ENCODE assay signal across 1 cellular context in genomic region chr4:146522098-146522861, GRCh38.
TF ChIP-seq lines count a peak whose summit lies in the region.

No MANE protein-coding gene starts in this region.

TF ChIP-seq in K562, 482 proteins besides CTCF, POLR2A, EP300 and RAD21 (continued from another document and continues in another):
- peak; percentile 98 for TF ChIP-seq CHD7 (IDR thresholded peaks at IDR 0.05; ENCODE audit: low read depth, low read length)
- no peak for TF ChIP-seq E2F4 (CRISPR knock-in tag; IDR thresholded peaks at IDR 0.05; ENCODE audit: low read depth)
- no peak for TF ChIP-seq SRSF1 (IDR thresholded peaks at IDR 0.05; ENCODE audit: low read depth, low read length)
- TF ChIP-seq ZBTB33 (CRISPR knock-in tag; IDR thresholded peaks at IDR 0.05) = no peak
- no peak for TF ChIP-seq SMARCE1 (IDR thresholded peaks at IDR 0.05)
- no peak for TF ChIP-seq PRPF4 (IDR thresholded peaks at IDR 0.05; ENCODE audit: insufficient read depth, low read depth, low read length, poor library complexity, severe bottlenecking)
- TF ChIP-seq ZNF589 (CRISPR knock-in tag; IDR thresholded peaks at IDR 0.05; ENCODE audit: low read depth) = no peak
- TF ChIP-seq MYBL2 (IDR thresholded peaks at IDR 0.05; ENCODE audit: low read depth) = no peak
- no peak for TF ChIP-seq MYBL2 (CRISPR knock-in tag; IDR thresholded peaks at IDR 0.05; ENCODE audit: borderline replicate concordance)
- TF ChIP-seq NR0B1 (IDR thresholded peaks at IDR 0.05; ENCODE audit: partially characterized antibody) = no peak
- TF ChIP-seq ZNF224 (CRISPR knock-in tag; IDR thresholded peaks at IDR 0.05) = no peak
- TF ChIP-seq HSF4 (CRISPR knock-in tag; IDR thresholded peaks at IDR 0.05; ENCODE audit: borderline replicate concordance) = no peak
- no peak for TF ChIP-seq ZKSCAN8 (CRISPR knock-in tag; IDR thresholded peaks at IDR 0.05)
- TF ChIP-seq CAMTA2 (CRISPR knock-in tag; conservative IDR thresholded peaks at IDR 0.05) = no peak
- TF ChIP-seq ZBTB7A (IDR thresholded peaks at IDR 0.05; ENCODE audit: borderline replicate concordance, control insufficient read depth, low read depth, low read length) = peak; percentile 27; the same call in 1 of the 2 replicates
- TF ChIP-seq TRIM24 (IDR thresholded peaks at IDR 0.05) = no peak
- no peak for TF ChIP-seq WHSC1 (IDR thresholded peaks at IDR 0.05; ENCODE audit: low read length)
- TF ChIP-seq RBM15 (IDR thresholded peaks at IDR 0.05; ENCODE audit: insufficient read depth, low read length) = no peak
- peak; percentile 44 for TF ChIP-seq HNRNPLL (IDR thresholded peaks at IDR 0.05; ENCODE audit: low read depth, low read length, poor library complexity, severe bottlenecking)
- peak; percentile 31; the same call in 1 of the 2 replicates for TF ChIP-seq ZSCAN29 (IDR thresholded peaks at IDR 0.05)
- TF ChIP-seq TBL1XR1 (IDR thresholded peaks at IDR 0.05; ENCODE audit: low read length in 2 of 2) = peak in 1 of 2 experiments; percentile 29; a peak in 1 of 4 replicates
- TF ChIP-seq ESRRA (IDR thresholded peaks at IDR 0.05; ENCODE audit: borderline replicate concordance, low read depth) = no peak
- peak in 1 of 2 experiments; percentile 74; a peak in 1 of 4 replicates for TF ChIP-seq HDAC1 (IDR thresholded peaks at IDR 0.05)
- TF ChIP-seq LEF1 (IDR thresholded peaks at IDR 0.05) = no peak
- TF ChIP-seq BHLHE40 (IDR thresholded peaks at IDR 0.05; ENCODE audit: low read length) = 0 out of 2 replicates have a peak, but pooled peaks have one; percentile 14
- peak; percentile 5 for TF ChIP-seq RBM22 (IDR thresholded peaks at IDR 0.05; ENCODE audit: low read depth, low read length, poor library complexity, severe bottlenecking)
- no peak for TF ChIP-seq PHTF2 (CRISPR knock-in tag; IDR thresholded peaks at IDR 0.05)
- no peak for TF ChIP-seq MCM7 (IDR thresholded peaks at IDR 0.05)
- TF ChIP-seq ATF1 (CRISPR knock-in tag; IDR thresholded peaks at IDR 0.05) = peak; percentile 51; the same call in 1 of the 2 replicates
- peak; percentile 97 for TF ChIP-seq ATF1 (tag; IDR thresholded peaks at IDR 0.05)
- peak in 1 of 2 experiments; percentile 87; a peak in 2 of 4 replicates for TF ChIP-seq ARNT (IDR thresholded peaks at IDR 0.05)
- no peak for TF ChIP-seq ZBTB34 (CRISPR knock-in tag; IDR thresholded peaks at IDR 0.05)
- TF ChIP-seq NFATC3 (IDR thresholded peaks at IDR 0.05) = no peak
- TF ChIP-seq FOXP1 (CRISPR knock-in tag; IDR thresholded peaks at IDR 0.05) = no peak
- TF ChIP-seq ZNF740 (CRISPR knock-in tag; IDR thresholded peaks at IDR 0.05) = peak; percentile 7; the same call in 1 of the 2 replicates
- TF ChIP-seq ZNF740 (tag; IDR thresholded peaks at IDR 0.05) = no peak
- TF ChIP-seq E2F1 (CRISPR knock-in tag; IDR thresholded peaks at IDR 0.05) = peak; percentile 73
- TF ChIP-seq TAF7 (tag; IDR thresholded peaks at IDR 0.05) = no peak
- no peak for TF ChIP-seq IRF9 (tag; IDR thresholded peaks at IDR 0.05)
- 0 out of 2 replicates have a peak, but pooled peaks have one; percentile 31 for TF ChIP-seq MBD2 (IDR thresholded peaks at IDR 0.05; ENCODE audit: borderline replicate concordance, low read depth)
- 0 out of 2 replicates have a peak, but pooled peaks have one; percentile 68 for TF ChIP-seq SREBF2 (CRISPR knock-in tag; IDR thresholded peaks at IDR 0.05)
- TF ChIP-seq NEUROD1 (IDR thresholded peaks at IDR 0.05; ENCODE audit: borderline replicate concordance, low read depth, low read length, partially characterized antibody) = peak; percentile 82
- no peak for TF ChIP-seq PYGO2 (tag; IDR thresholded peaks at IDR 0.05)
- no peak for TF ChIP-seq EHMT2 (IDR thresholded peaks at IDR 0.05)
